Comparison of ENCODE assay signal across 9 cellular contexts in the genomic region with DNA sequence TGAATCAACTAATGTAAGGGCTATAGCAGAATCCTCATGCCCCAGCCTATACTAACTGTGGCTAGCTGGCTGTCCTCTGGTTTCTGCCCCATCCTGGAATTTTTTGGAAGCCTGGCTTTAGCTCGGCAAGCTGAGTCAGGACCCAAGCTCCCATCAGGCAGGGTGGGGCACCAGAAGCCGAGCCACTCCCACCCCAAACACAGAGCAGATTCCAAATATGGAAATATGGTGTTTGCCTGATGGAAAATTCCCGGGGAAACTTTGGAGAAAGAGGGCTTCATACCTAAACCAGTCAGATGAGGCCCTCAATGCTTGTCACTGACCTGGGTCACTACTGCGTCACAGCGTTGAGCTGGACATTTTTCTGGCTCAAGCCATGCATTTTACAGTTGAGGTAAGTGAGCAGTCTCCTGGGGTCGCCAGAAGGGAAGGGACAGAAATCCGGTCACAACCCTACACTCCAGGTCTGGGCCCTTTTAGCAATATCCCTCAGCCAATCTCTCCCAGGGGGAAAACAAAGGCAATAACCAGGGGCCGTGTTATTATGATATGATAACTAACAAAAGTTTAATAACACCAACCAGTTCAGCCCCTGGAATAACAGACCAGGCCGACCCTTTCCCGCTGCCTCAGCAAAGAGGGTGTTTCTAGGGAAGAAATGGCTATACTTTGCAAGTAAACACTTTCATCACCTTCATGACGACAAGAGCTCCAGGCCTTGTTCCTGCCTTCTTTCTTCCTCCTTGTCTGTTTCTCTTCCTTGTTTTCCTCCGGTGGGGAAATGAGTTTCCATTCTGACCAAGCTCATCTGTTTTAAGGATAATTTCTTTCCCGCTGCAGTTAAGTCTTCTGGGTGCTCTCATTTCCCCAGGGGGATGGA. TPM values are rescaled to one million over a fixed set of nuclear protein-coding genes. Genes with fewer than 3 reads are reported as not detected.
DNase-seq lines count a peak whose midpoint lies in the region; TF ChIP-seq lines count a peak whose summit lies in the region.
"Had no signal": no experiment of that assay in that cellular context is flagged by ENCODE, and none has a peak within 500 bp of the region (broad histone marks: within the 10 kb centered on the region; RNA-seq: fewer than 3 reads in every experiment).

No MANE protein-coding gene starts in this region.

- POLR2A ChIA-PET in PC-9 (lab: Charles Lee; ENCODE audit: unreplicated experiment) = interaction anchor here (0.5 to 0.8 kb wide), 5 partner anchors 12 to 235 kb away, joined by 3 to 6 read pairs (median 3); no protein-coding TSS in a partner anchor

- H3K9me3 Mint-ChIP-seq in neural progenitor cell = peaks cover 13% of the 10 kb centered on the region
- no peaks in the 10 kb centered on the region for H3K9me3 Mint-ChIP-seq in activated naive CD8-positive, alpha-beta T cell treated with anti-CD3 and anti-CD28 coated beads for 36 hours
- H3K9me3 Mint-ChIP-seq: activated B cell treated with CpG ODN at 0.5 μM for 24 hours had no signal

- no peaks in the 10 kb centered on the region for H3K27me3 ChIP-seq in PC-9 (ENCODE audit: insufficient read depth, low read depth)
- H3K27me3 ChIP-seq in neural progenitor cell = no peaks in the 10 kb centered on the region

- peaks cover 48% of the 10 kb centered on the region for H3K4me1 Mint-ChIP-seq in neural progenitor cell
- H3K4me1 Mint-ChIP-seq in activated naive CD8-positive, alpha-beta T cell treated with anti-CD3 and anti-CD28 coated beads for 36 hours = no peaks in the 10 kb centered on the region
- H3K4me1 Mint-ChIP-seq: activated B cell treated with CpG ODN at 0.5 μM for 24 hours had no signal

- TF ChIP-seq CTCF in AG10803 (conservative IDR thresholded peaks at IDR 0.05; ENCODE audit: low read length) = no peak
- no peak for TF ChIP-seq CTCF in PC-9 (conservative IDR thresholded peaks at IDR 0.05)
- no peak for TF ChIP-seq CTCF in fibroblast of mammary gland (conservative IDR thresholded peaks at IDR 0.05; ENCODE audit: control insufficient read depth, insufficient read depth, low read depth, low read length)
- no peak for TF ChIP-seq CTCF in neural progenitor cell (IDR thresholded peaks at IDR 0.05)

- DNase-seq in AG10803 (ENCODE audit: low read depth) (peak; percentile 70), PC-9 (peak; percentile 58 to 67), fibroblast of mammary gland (ENCODE audit: low read depth) (peak; percentile 71), neural progenitor cell (ENCODE audit: low spot score) (no peak), dermis blood vessel endothelial cell (no peak), NCI-H446 treated with DMSO at 0.1 percent for 48 hours (lab: John Stamatoyannopoulos, UW) (no peak), NCI-H2196 (lab: John Stamatoyannopoulos, UW; ENCODE audit: unreplicated experiment) (no peak)
- no peak for DNase-seq in activated naive CD8-positive, alpha-beta T cell treated with anti-CD3 and anti-CD28 coated beads for 36 hours
- DNase-seq: activated B cell treated with CpG ODN at 0.5 μM for 24 hours had no signal

- H3F3A ChIP-seq in PC-9 (ENCODE audit: insufficient read depth, low read depth) = 0 out of 2 replicates have a peak, but pooled peaks cover 6% of the 10 kb centered on the region
- no peaks in the 10 kb centered on the region for H3F3A ChIP-seq in neural progenitor cell (ENCODE audit: low read depth)

- H3K9me2 ChIP-seq in PC-9 (ENCODE audit: insufficient read depth) = no peaks in the 10 kb centered on the region

- no peak overlapping the region for H3K4me3 Mint-ChIP-seq in neural progenitor cell
- H3K4me3 Mint-ChIP-seq in activated naive CD8-positive, alpha-beta T cell treated with anti-CD3 and anti-CD28 coated beads for 36 hours = no peak overlapping the region
- H3K4me3 Mint-ChIP-seq: activated B cell treated with CpG ODN at 0.5 μM for 24 hours had no signal

- BruUV-seq in PC-9 (replicated peaks; lab: Mats Ljungman, UMichigan) = TSS peak; percentile 93

- H3K36me3 ChIP-seq in PC-9 (ENCODE audit: low read depth) (no peaks in the 10 kb centered on the region), neural progenitor cell (no peaks in the 10 kb centered on the region)

- H3K79me2 ChIP-seq in PC-9 (ENCODE audit: low read depth) (no peaks in the 10 kb centered on the region), neural progenitor cell (ENCODE audit: low read depth) (no peaks in the 10 kb centered on the region)

- intact Hi-C loops in PC-9 (cut with micrococcal nuclease; ENCODE audit: unreplicated experiment) = no loop called here

- peak overlapping the region; percentile 50 for H3K27ac ChIP-seq in PC-9
- no peak overlapping the region for H3K27ac ChIP-seq in neural progenitor cell

- no peaks in the 10 kb centered on the region for H3K9me3 ChIP-seq in PC-9 (ENCODE audit: insufficient read depth, low read depth)
- no peaks in the 10 kb centered on the region for H3K9me3 ChIP-seq in neural progenitor cell (ENCODE audit: low read depth)

- no peak overlapping the region for H2AFZ ChIP-seq in PC-9
- H2AFZ ChIP-seq in neural progenitor cell (replicated peaks) = no peak overlapping the region

- no peak overlapping the region for H3K4me3 ChIP-seq in AG10803 (ENCODE audit: low read length)
- H3K4me3 ChIP-seq in PC-9 = no peak overlapping the region
- H3K4me3 ChIP-seq in fibroblast of mammary gland (ENCODE audit: control insufficient read depth, low read depth, low read length) = no peak overlapping the region
- H3K4me3 ChIP-seq in neural progenitor cell = no peak overlapping the region

- H3K9ac ChIP-seq in neural progenitor cell = no peak overlapping the region

- CTCF ChIA-PET in PC-9 (lab: Charles Lee) = interaction anchor here (0.8 kb wide), 1 partner anchor 159 kb away, joined by 3 read pairs; no protein-coding TSS in a partner anchor

- H3K36me3 Mint-ChIP-seq in neural progenitor cell = peaks cover 5% of the 10 kb centered on the region
- no peaks in the 10 kb centered on the region for H3K36me3 Mint-ChIP-seq in activated naive CD8-positive, alpha-beta T cell treated with anti-CD3 and anti-CD28 coated beads for 36 hours

- H3K27me3 Mint-ChIP-seq in neural progenitor cell (ENCODE audit: insufficient read depth, low read depth) = peaks cover 12% of the 10 kb centered on the region
- H3K27me3 Mint-ChIP-seq in activated naive CD8-positive, alpha-beta T cell treated with anti-CD3 and anti-CD28 coated beads for 36 hours = no peaks in the 10 kb centered on the region

- peak overlapping the region; percentile 28 for H3K4me2 ChIP-seq in PC-9
- no peak overlapping the region for H3K4me2 ChIP-seq in neural progenitor cell

- H3K4me1 ChIP-seq in PC-9 (replicated peaks; ENCODE audit: insufficient read depth) (peaks cover 20% of the 10 kb centered on the region), neural progenitor cell (peaks cover 10% of the 10 kb centered on the region)

- H3K27ac Mint-ChIP-seq in neural progenitor cell = peak overlapping the region; percentile 4
- H3K27ac Mint-ChIP-seq in activated naive CD8-positive, alpha-beta T cell treated with anti-CD3 and anti-CD28 coated beads for 36 hours = no peak overlapping the region
- H3K27ac Mint-ChIP-seq: activated B cell treated with CpG ODN at 0.5 μM for 24 hours had no signal

- H4K20me1 ChIP-seq in PC-9 (ENCODE audit: insufficient read depth) (no peaks in the 10 kb centered on the region), neural progenitor cell (ENCODE audit: low read depth) (no peaks in the 10 kb centered on the region)

RNA-seq across cellular contexts. Expression of gene PSD4, which starts 37.7 kb away (rescaled TPM):
- total RNA-seq in PC-9 (2021) (29.6 and 38.7 TPM in 2 replicates), neural progenitor cell (ENCODE audit: low replicate concordance) (0.02 and 0.87 TPM in 2 replicates), dermis blood vessel endothelial cell (0.34 and 0.79 TPM in 2 replicates)
- total RNA-seq in activated naive CD8-positive, alpha-beta T cell treated with anti-CD3 and anti-CD28 coated beads for 36 hours = 100 to 1,000 TPM; 194 to 198 TPM

Comparison
In these comparisons a context has a peak if more than half of its experiments do, and no peak if none do; other contexts are left out.
1. DNase-seq: peak in AG10803 (single experiment), PC-9 (2 of 2) and fibroblast of mammary gland (single experiment); none in neural progenitor cell (single experiment), dermis blood vessel endothelial cell (single experiment), NCI-H446 treated with DMSO at 0.1 percent for 48 hours (single experiment), NCI-H2196 (single experiment) and activated naive CD8-positive, alpha-beta T cell treated with anti-CD3 and anti-CD28 coated beads for 36 hours (single experiment).
2. RNA of gene PSD4, which starts 37.7 kb away (total RNA-seq): 194 to 198 TPM in activated naive CD8-positive, alpha-beta T cell treated with anti-CD3 and anti-CD28 coated beads for 36 hours and 29.6 to 38.7 TPM in PC-9; 0.34 to 0.79 TPM in dermis blood vessel endothelial cell and 0.02 to 0.87 TPM in neural progenitor cell; every median in the first group is over 10 times any median in the second.